In genomic region chr15:67100808-67101581, GRCh38 we compare ENCODE assay signal across 8 cellular contexts. TPM values are rescaled to one million over a fixed set of nuclear protein-coding genes. Genes with fewer than 3 reads are reported as not detected.
DNase-seq lines count a peak whose midpoint lies in the region; ATAC-seq and TF ChIP-seq lines count a peak whose summit lies in the region.

No MANE protein-coding gene starts in this region.

- 31 to 47% (median 36%) methylated on average over 7 of the region's 7 CpGs for WGBS in spleen, 5 donors

- peaks cover 61% of the 10 kb centered on the region for H3K4me1 Mint-ChIP-seq in T-helper 17 cell

- ATAC-seq in GM18861 (IDR thresholded peaks at IDR 0.05; ENCODE audit: unreplicated experiment) (peak; percentile 60), HG02759 (IDR thresholded peaks at IDR 0.05; ENCODE audit: unreplicated experiment) (peak; percentile 71), T-helper 17 cell (peak; percentile 69)

- H3K4me3 Mint-ChIP-seq in T-helper 17 cell = no peak overlapping the region

- CTCF ChIA-PET in HEK293T (lab: Yijun Ruan, JAX) = interaction anchor here (1.0 to 1.1 kb wide), 3 partner anchors 154 to 203 kb away, joined by 4 to 5 read pairs (median 4); no protein-coding TSS in a partner anchor

- POLR2A ChIA-PET in HEK293T (lab: Yijun Ruan, JAX) = interaction anchor here (1.4 kb wide), 1 partner anchor 24 kb away, joined by 3 read pairs; no protein-coding TSS in a partner anchor

- no peaks in the 10 kb centered on the region for H3K9me3 ChIP-seq in T-helper 17 cell (ENCODE audit: control insufficient read depth, low read length, poor library complexity, severe bottlenecking)
- no peaks in the 10 kb centered on the region for H3K9me3 ChIP-seq in spleen

- H3K27me3 Mint-ChIP-seq in T-helper 17 cell = no peaks in the 10 kb centered on the region

- H3K27ac Mint-ChIP-seq in T-helper 17 cell = no peak overlapping the region

- no peak for TF ChIP-seq CTCF in spleen (IDR thresholded peaks at IDR 0.05 in 8 of 11, conservative IDR thresholded peaks at IDR 0.05 in 3 of 11)

- H3K36me3 Mint-ChIP-seq in T-helper 17 cell (ENCODE audit: low read depth) = peaks cover 3% of the 10 kb centered on the region

- no peak for TF ChIP-seq POLR2A in spleen (IDR thresholded peaks at IDR 0.05)

- H3K27me3 ChIP-seq in spleen (replicated peaks in 1 of 7) = no peaks in the 10 kb centered on the region

- no peak for DNase-seq in T-helper 17 cell
- peak; percentile 62 for DNase-seq in spleen
- no peak for DNase-seq in Kasumi-1 (lab: John Stamatoyannopoulos, UW)
- DNase-seq in 8988T = no peak
- DNase-seq in AG08395 (ENCODE audit: low spot score) = no peak
- DNase-seq in HEK293T (ENCODE audit: extremely low spot score) = no peak

- intact Hi-C loops in spleen (cut with DNase I; ENCODE audit: low total_unique reads) = no loop called here

- peaks cover 0 to 6% (median 0%) of the 10 kb centered on the region in 6 donors for H3K36me3 ChIP-seq in spleen

- H3K4me1 ChIP-seq in spleen = peaks cover 65 to 100% (median 99%) of the 10 kb centered on the region in 6 donors

- H3K4me3 ChIP-seq in spleen = peak overlapping the region in 1 of 8 donors; percentile 36

- H3K27ac ChIP-seq in spleen = peak overlapping the region; percentile 59 to 88 (median 82)

TF ChIP-seq in HEK293T, 16 proteins besides CTCF, POLR2A, EP300 and RAD21:
- TF ChIP-seq ZNF384 (IDR thresholded peaks at IDR 0.05) = no peak
- TF ChIP-seq LEF1 (IDR thresholded peaks at IDR 0.05; ENCODE audit: borderline replicate concordance) = no peak
- TF ChIP-seq FOXK2 (IDR thresholded peaks at IDR 0.05) = no peak
- TF ChIP-seq FOXM1 (IDR thresholded peaks at IDR 0.05; ENCODE audit: borderline replicate concordance) = no peak
- TF ChIP-seq PKNOX1 (IDR thresholded peaks at IDR 0.05) = no peak
- TF ChIP-seq SP1 (IDR thresholded peaks at IDR 0.05) = no peak
- TF ChIP-seq FOXA1 (IDR thresholded peaks at IDR 0.05) = no peak
- TF ChIP-seq TARDBP (IDR thresholded peaks at IDR 0.05) = no peak
- TF ChIP-seq BHLHE40 (IDR thresholded peaks at IDR 0.05; ENCODE audit: borderline replicate concordance) = no peak
- no peak for TF ChIP-seq ARNT (IDR thresholded peaks at IDR 0.05)
- no peak for TF ChIP-seq L3MBTL2 (conservative IDR thresholded peaks at IDR 0.05)
- no peak for TF ChIP-seq NFRKB (IDR thresholded peaks at IDR 0.05)
- no peak for TF ChIP-seq CTBP1 (IDR thresholded peaks at IDR 0.05; ENCODE audit: borderline replicate concordance)
- TF ChIP-seq HDGF (IDR thresholded peaks at IDR 0.05; ENCODE audit: borderline replicate concordance) = no peak
- TF ChIP-seq ELF4 (IDR thresholded peaks at IDR 0.05) = no peak
- TF ChIP-seq SUZ12 (IDR thresholded peaks at IDR 0.05) = no peak

RNA-seq across cellular contexts. Expression of gene SMAD3, which starts 35.6 kb away (rescaled TPM):
- total RNA-seq in T-helper 17 cell (10 to 100 TPM; 79.8 to 82.9 TPM), spleen (10 to 100 TPM; 27.3 to 78.4 (median 47.5) TPM)
- polyA plus RNA-seq in spleen = 1 to 10 TPM; 8.3 to 8.9 (median 8.6) TPM
